Comparison of ENCODE assay signal across 15 cellular contexts in genomic region chr1:236124965-236125364, GRCh38. TPM values are rescaled to one million over a fixed set of nuclear protein-coding genes. Genes with fewer than 3 reads are reported as not detected.
A peak's percentile ranks its signal among the peaks of the same experiment; 100 is the strongest.
DNase-seq lines count a peak whose midpoint lies in the region; ATAC-seq and TF ChIP-seq lines count a peak whose summit lies in the region.
"Had no signal": no experiment of that assay in that cellular context is flagged by ENCODE, and none has a peak within 500 bp of the region (broad histone marks: within the 10 kb centered on the region; RNA-seq: fewer than 3 reads in every experiment).

No MANE protein-coding gene starts in this region.

- no peaks in the 10 kb centered on the region for H3K36me3 Mint-ChIP-seq in activated CD4-positive, alpha-beta T cell treated with anti-CD3 and anti-CD28 coated beads, Interleukin-2, amount 10 ng/mL, durations not matched to agents 7 days and 5 days (ENCODE audit: low read depth)
- H3K36me3 Mint-ChIP-seq in HFFc6 (ENCODE audit: low read depth) (no peaks in the 10 kb centered on the region), T-helper 17 cell (ENCODE audit: low read depth) (peaks cover 2% of the 10 kb centered on the region), progenitor cell of endocrine pancreas (ENCODE audit: insufficient read depth) (no peaks in the 10 kb centered on the region)

- peak overlapping the region; percentile 15 for H3K27ac Mint-ChIP-seq in activated CD4-positive, alpha-beta T cell treated with anti-CD3 and anti-CD28 coated beads, Interleukin-2, amount 10 ng/mL, durations not matched to agents 7 days and 5 days
- H3K27ac Mint-ChIP-seq in HFFc6 = no peak overlapping the region
- no peak overlapping the region for H3K27ac Mint-ChIP-seq in T-helper 17 cell
- H3K27ac Mint-ChIP-seq in progenitor cell of endocrine pancreas = no peak overlapping the region
- H3K27ac Mint-ChIP-seq: activated naive CD8-positive, alpha-beta T cell treated with anti-CD3 and anti-CD28 coated beads, Interleukin-2, amount 50 U/mL, for 24 hours had no signal

- H3K27me3 Mint-ChIP-seq in activated CD4-positive, alpha-beta T cell treated with anti-CD3 and anti-CD28 coated beads, Interleukin-2, amount 10 ng/mL, durations not matched to agents 7 days and 5 days = peaks cover 2% of the 10 kb centered on the region
- H3K27me3 Mint-ChIP-seq in HFFc6 (ENCODE audit: insufficient read depth) (peaks cover 34% of the 10 kb centered on the region), T-helper 17 cell (peaks cover 34% of the 10 kb centered on the region), progenitor cell of endocrine pancreas (peaks cover 7% of the 10 kb centered on the region)
- H3K27me3 Mint-ChIP-seq: activated naive CD8-positive, alpha-beta T cell treated with anti-CD3 and anti-CD28 coated beads, Interleukin-2, amount 50 U/mL, for 24 hours had no signal

- POLR2A ChIA-PET in activated CD4-positive, alpha-beta T cell treated with anti-CD3 and anti-CD28 coated beads, Interleukin-2, amount 10 ng/mL, durations not matched to agents 7 days and 5 days (lab: Charles Lee) = no interaction called here

- CTCF ChIA-PET in activated CD4-positive, alpha-beta T cell treated with anti-CD3 and anti-CD28 coated beads, Interleukin-2, amount 10 ng/mL, durations not matched to agents 7 days and 5 days (lab: Charles Lee) = interaction anchor here (1.1 to 1.4 kb wide), 2 partner anchors 9 to 12 kb away, joined by 4 to 5 read pairs; no protein-coding TSS in a partner anchor

- no peak for ATAC-seq in T-helper 17 cell
- no peak for ATAC-seq in HG03108 (IDR thresholded peaks at IDR 0.05; ENCODE audit: unreplicated experiment)
- ATAC-seq: activated CD4-positive, CD25-positive, alpha-beta regulatory T cell treated with anti-CD3 and anti-CD28 coated beads, Interleukin-2, amount 50 U/mL, for 24 hours; activated naive CD8-positive, alpha-beta T cell treated with anti-CD3 and anti-CD28 coated beads, Interleukin-2, amount 50 U/mL, for 24 hours; left cardiac atrium had no signal

- no peaks in the 10 kb centered on the region for H3K9me3 ChIP-seq in T-helper 17 cell (ENCODE audit: control insufficient read depth, low read length, poor library complexity, severe bottlenecking)
- H3K9me3 ChIP-seq: transverse colon had no signal

- peaks cover 22% of the 10 kb centered on the region for H3K4me1 Mint-ChIP-seq in activated CD4-positive, alpha-beta T cell treated with anti-CD3 and anti-CD28 coated beads, Interleukin-2, amount 10 ng/mL, durations not matched to agents 7 days and 5 days
- H3K4me1 Mint-ChIP-seq in HFFc6 (ENCODE audit: low read depth) (no peaks in the 10 kb centered on the region; the same call in 1 of the 2 replicates), T-helper 17 cell (peaks cover 7% of the 10 kb centered on the region), progenitor cell of endocrine pancreas (ENCODE audit: low read depth) (peaks cover 13% of the 10 kb centered on the region)

- H3K4me3 Mint-ChIP-seq in activated CD4-positive, alpha-beta T cell treated with anti-CD3 and anti-CD28 coated beads, Interleukin-2, amount 10 ng/mL, durations not matched to agents 7 days and 5 days = no peak overlapping the region
- no peak overlapping the region for H3K4me3 Mint-ChIP-seq in HFFc6
- H3K4me3 Mint-ChIP-seq in T-helper 17 cell = peak overlapping the region; percentile 15
- no peak overlapping the region for H3K4me3 Mint-ChIP-seq in progenitor cell of endocrine pancreas (ENCODE audit: low read depth)
- H3K4me3 Mint-ChIP-seq: activated naive CD8-positive, alpha-beta T cell treated with anti-CD3 and anti-CD28 coated beads, Interleukin-2, amount 50 U/mL, for 24 hours had no signal

- DNase-seq in activated CD4-positive, alpha-beta T cell treated with anti-CD3 and anti-CD28 coated beads, Interleukin-2, amount 10 ng/mL, durations not matched to agents 7 days and 5 days = no peak
- no peak for DNase-seq in activated CD4-positive, alpha-beta T cell treated with anti-CD3 and anti-CD28 coated beads for 48 hours
- DNase-seq in HFFc6 = no peak
- no peak for DNase-seq in T-helper 17 cell
- DNase-seq in progenitor cell of endocrine pancreas (ENCODE audit: low spot score, unreplicated experiment) = no peak
- no peak for DNase-seq in stimulated activated CD4-positive, alpha-beta T cell treated with anti-CD3 and anti-CD28 coated beads, Interleukin-15, amount 100 ng/mL, for 24 hours
- DNase-seq in NCI-H2227 treated with DMSO at 0.1 percent for 48 hours (lab: John Stamatoyannopoulos, UW) = no peak
- DNase-seq: activated naive CD8-positive, alpha-beta T cell treated with anti-CD3 and anti-CD28 coated beads, Interleukin-2, amount 50 U/mL, for 24 hours; activated T-cell treated with anti-CD3 and anti-CD28 coated beads for 4 hours; cerebellar nuclear complex; left cardiac atrium; NCI-H187 treated with DMSO at 0.1 percent for 48 hours; transverse colon had no signal

- no peaks in the 10 kb centered on the region for H3K9me3 Mint-ChIP-seq in activated CD4-positive, alpha-beta T cell treated with anti-CD3 and anti-CD28 coated beads, Interleukin-2, amount 10 ng/mL, durations not matched to agents 7 days and 5 days
- H3K9me3 Mint-ChIP-seq in HFFc6 (no peaks in the 10 kb centered on the region), progenitor cell of endocrine pancreas (ENCODE audit: low read depth) (no peaks in the 10 kb centered on the region)
- H3K9me3 Mint-ChIP-seq: activated naive CD8-positive, alpha-beta T cell treated with anti-CD3 and anti-CD28 coated beads, Interleukin-2, amount 50 U/mL, for 24 hours had no signal

- TF ChIP-seq CTCF in HFFc6 (IDR thresholded peaks at IDR 0.05) (0 out of 2 replicates have a peak, but pooled peaks have one; percentile 10), progenitor cell of endocrine pancreas (IDR thresholded peaks at IDR 0.05; ENCODE audit: unreplicated experiment) (peak; percentile 10)

RNA-seq across cellular contexts. Expression of gene GPR137B, which starts 17.4 kb away (rescaled TPM):
- total RNA-seq in activated CD4-positive, alpha-beta T cell treated with anti-CD3 and anti-CD28 coated beads, Interleukin-2, amount 10 ng/mL, durations not matched to agents 7 days and 5 days = 1 to 10 TPM; 5.0 to 5.8 TPM
- total RNA-seq in HFFc6 (2021; fragmentation: NEBNext Ultra II Directional; extraction: Animal tissue kit (Norgen Biotek cat#: 25700)) = 10 to 100 TPM in 5 of 6 experiments, 1 to 10 TPM in 1; 9.7 to 13.8 (median 11.9) TPM
- total RNA-seq in T-helper 17 cell (10 to 100 TPM; 13.6 to 14.3 TPM), progenitor cell of endocrine pancreas (6.9 and 9.5 TPM in 2 replicates)
